8 cellular contexts compared by ENCODE assay signal in genomic region chr2:55232863-55233657, GRCh38. TPM values are rescaled to one million over a fixed set of nuclear protein-coding genes. Genes with fewer than 3 reads are reported as not detected.
A peak's percentile ranks its signal among the peaks of the same experiment; 100 is the strongest.
DNase-seq lines count a peak whose midpoint lies in the region; ATAC-seq and TF ChIP-seq lines count a peak whose summit lies in the region.

No MANE protein-coding gene starts in this region.

- H3K27me3 Mint-ChIP-seq in activated naive CD8-positive, alpha-beta T cell treated with anti-CD3 and anti-CD28 coated beads, Interleukin-2, amount 10 ng/mL, durations not matched to agents 7 days and 5 days = no peaks in the 10 kb centered on the region

- no peaks in the 10 kb centered on the region for H3K27me3 ChIP-seq in right cardiac atrium (ENCODE audit: control insufficient read depth, insufficient read depth)

- POLR2A ChIA-PET in activated naive CD8-positive, alpha-beta T cell treated with anti-CD3 and anti-CD28 coated beads, Interleukin-2, amount 10 ng/mL, durations not matched to agents 7 days and 5 days (lab: Charles Lee) = interaction anchor here (0.7 to 1.4 kb wide), 8 partner anchors 10 to 675 kb away, joined by 3 to 23 read pairs (median 4); partner anchors contain the start of genes CFAP36, PPP4R3B and RTN4

- H3K27ac ChIP-seq in right cardiac atrium (ENCODE audit: low read length) = peak overlapping the region; percentile 76

- H3K4me1 ChIP-seq in right cardiac atrium (ENCODE audit: control insufficient read depth, insufficient read depth, low read length) = peaks cover 5% of the 10 kb centered on the region

- DNase-seq in RPMI8226 = peak; percentile 59
- DNase-seq in activated naive CD8-positive, alpha-beta T cell treated with anti-CD3 and anti-CD28 coated beads, Interleukin-2, amount 10 ng/mL, durations not matched to agents 7 days and 5 days = peak; percentile 62
- peak; percentile 54 to 66 (median 61) for DNase-seq in right cardiac atrium
- DNase-seq in skeletal muscle cell (ENCODE audit: low read depth) = no peak
- DNase-seq in 8988T = no peak
- no peak for DNase-seq in NCI-H524 treated with DMSO at 0.1 percent for 48 hours (lab: John Stamatoyannopoulos, UW)

- H3K9me3 ChIP-seq in right cardiac atrium (ENCODE audit: control insufficient read depth, low read length) = no peaks in the 10 kb centered on the region

- no peak for TF ChIP-seq CTCF in GM12875 (IDR thresholded peaks at IDR 0.05; ENCODE audit: borderline replicate concordance, insufficient read depth, low read depth, low read length)

- H3K9me3 Mint-ChIP-seq in activated naive CD8-positive, alpha-beta T cell treated with anti-CD3 and anti-CD28 coated beads, Interleukin-2, amount 10 ng/mL, durations not matched to agents 7 days and 5 days = no peaks in the 10 kb centered on the region

- WGBS in right cardiac atrium = 7% methylated on average over 33 of the region's 33 CpGs

- intact Hi-C loops in right cardiac atrium (cut with DNase I) = loop anchor here in 1 of 4 donors (5.0 kb wide), 1 partner anchor 34 kb away; the partner anchor contains the start of gene MTIF2

- H3K4me3 Mint-ChIP-seq in activated naive CD8-positive, alpha-beta T cell treated with anti-CD3 and anti-CD28 coated beads, Interleukin-2, amount 10 ng/mL, durations not matched to agents 7 days and 5 days = peak overlapping the region; percentile 95

- peaks cover 28% of the 10 kb centered on the region for H3K36me3 Mint-ChIP-seq in activated naive CD8-positive, alpha-beta T cell treated with anti-CD3 and anti-CD28 coated beads, Interleukin-2, amount 10 ng/mL, durations not matched to agents 7 days and 5 days

- H3K27ac Mint-ChIP-seq in activated naive CD8-positive, alpha-beta T cell treated with anti-CD3 and anti-CD28 coated beads, Interleukin-2, amount 10 ng/mL, durations not matched to agents 7 days and 5 days = peak overlapping the region; percentile 94

- peak overlapping the region; percentile 80 for H3K4me3 ChIP-seq in GM12875 (ENCODE audit: low read depth, low read length)
- peak overlapping the region; percentile 96 for H3K4me3 ChIP-seq in right cardiac atrium (ENCODE audit: low read length)
- peak overlapping the region; percentile 99 for H3K4me3 ChIP-seq in skeletal muscle cell (ENCODE audit: low read depth, low read length)

- ATAC-seq in HG02798 (IDR thresholded peaks at IDR 0.05; ENCODE audit: poor library complexity, unreplicated experiment) = peak; percentile 29
- ATAC-seq in activated naive CD8-positive, alpha-beta T cell treated with anti-CD3 and anti-CD28 coated beads, Interleukin-2, amount 10 ng/mL, durations not matched to agents 7 days and 5 days (ENCODE audit: low read depth) = peak; percentile 35
- ATAC-seq in right cardiac atrium = peak; percentile 4 to 36

- H3K4me1 Mint-ChIP-seq in activated naive CD8-positive, alpha-beta T cell treated with anti-CD3 and anti-CD28 coated beads, Interleukin-2, amount 10 ng/mL, durations not matched to agents 7 days and 5 days = peaks cover 40% of the 10 kb centered on the region

RNA-seq across cellular contexts. Expression of gene RPS27A, which starts 0.6 kb away (rescaled TPM):
- total RNA-seq in activated naive CD8-positive, alpha-beta T cell treated with anti-CD3 and anti-CD28 coated beads, Interleukin-2, amount 10 ng/mL, durations not matched to agents 7 days and 5 days = 1,000 to 10,000 TPM; 1,051 to 1,156 TPM
- total RNA-seq in right cardiac atrium = 100 to 1,000 TPM; 469 to 564 (median 541) TPM
- 986 TPM for polyA plus RNA-seq in right cardiac atrium

RNA-seq across cellular contexts. Expression of gene CLHC1, which starts 1.0 kb away (rescaled TPM):
- 10 to 100 TPM; 18.1 to 19.4 TPM for total RNA-seq in activated naive CD8-positive, alpha-beta T cell treated with anti-CD3 and anti-CD28 coated beads, Interleukin-2, amount 10 ng/mL, durations not matched to agents 7 days and 5 days
- total RNA-seq in right cardiac atrium = 1 to 10 TPM; 6.6 to 9.0 (median 7.3) TPM
- 4.4 TPM for polyA plus RNA-seq in right cardiac atrium

RNA-seq across cellular contexts. Expression of gene MTIF2, which starts 36.0 kb away (rescaled TPM):
- 10 to 100 TPM; 24.1 to 32.8 TPM for total RNA-seq in activated naive CD8-positive, alpha-beta T cell treated with anti-CD3 and anti-CD28 coated beads, Interleukin-2, amount 10 ng/mL, durations not matched to agents 7 days and 5 days
- 10 to 100 TPM; 28.2 to 39.6 (median 35.8) TPM for total RNA-seq in right cardiac atrium
- polyA plus RNA-seq in right cardiac atrium = 30.2 TPM

Comparison
In these comparisons a context has a peak if more than half of its experiments do, and no peak if none do; other contexts are left out.
1. DNase-seq: peak in RPMI8226 (single experiment), activated naive CD8-positive, alpha-beta T cell treated with anti-CD3 and anti-CD28 coated beads, Interleukin-2, amount 10 ng/mL, durations not matched to agents 7 days and 5 days (single experiment) and right cardiac atrium (3 of 3); none in skeletal muscle cell (single experiment), 8988T (single experiment) and NCI-H524 treated with DMSO at 0.1 percent for 48 hours (single experiment).
2. Peak in every context shown above with its lines, with median percentiles within 50 percentile points of each other: H3K4me3 ChIP-seq and ATAC-seq.